Comparison of ENCODE assay signal across 18 cellular contexts in the genomic region with DNA sequence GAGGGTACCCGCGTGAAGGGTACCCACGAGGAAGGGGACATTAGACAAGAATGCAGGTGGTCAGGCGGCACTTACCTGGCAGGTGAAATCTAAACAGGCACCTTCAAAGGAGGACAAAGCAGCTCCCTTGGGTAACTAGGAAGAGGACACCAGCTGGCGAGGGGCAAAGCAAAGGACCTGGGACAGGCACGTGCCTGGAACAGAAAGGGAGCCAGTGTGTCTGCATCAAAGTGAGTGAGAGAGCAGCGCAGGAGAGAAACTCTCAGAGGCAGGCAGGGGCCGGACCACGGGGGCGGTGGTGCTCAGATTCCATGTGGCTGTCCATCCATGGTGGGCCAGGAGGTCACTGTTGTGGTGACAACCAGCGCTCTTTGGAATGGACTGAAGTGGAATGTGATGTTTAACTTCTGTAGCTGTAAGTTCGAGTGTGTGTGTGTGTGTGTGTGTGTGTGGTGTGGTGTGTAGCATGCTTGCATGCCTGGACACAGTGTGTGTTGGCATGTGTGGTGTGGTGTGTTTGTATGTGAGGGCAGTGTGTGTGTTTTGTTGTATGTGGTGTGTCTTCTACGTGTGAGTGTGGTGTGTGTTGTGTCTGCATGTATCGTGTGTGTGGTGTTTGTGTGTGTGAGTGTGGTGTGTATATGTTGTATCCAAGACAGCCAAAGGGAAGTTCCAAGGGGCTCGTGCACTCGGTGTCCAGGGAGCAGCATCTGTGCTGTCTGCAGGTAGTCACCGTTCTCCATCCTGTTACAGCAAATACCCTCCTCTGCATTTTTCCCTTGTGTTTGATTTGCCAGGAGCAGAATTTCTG.
DNase-seq lines count a peak whose midpoint lies in the region; ATAC-seq and TF ChIP-seq lines count a peak whose summit lies in the region.
"Had no signal": no experiment of that assay in that cellular context is flagged by ENCODE, and none has a peak within 500 bp of the region (broad histone marks: within the 10 kb centered on the region; RNA-seq: fewer than 3 reads in every experiment).

No MANE protein-coding gene starts in this region.

- TF ChIP-seq POLR2A in transverse colon (IDR thresholded peaks at IDR 0.05): no peak

- no peak for TF ChIP-seq EP300 in transverse colon (IDR thresholded peaks at IDR 0.05; ENCODE audit: low read depth)

- H3K4me3 ChIP-seq in endodermal cell (ENCODE audit: low read length) (no peak overlapping the region), transverse colon (no peak overlapping the region)
- H3K4me3 ChIP-seq: hepatocyte, thoracic aorta had no signal

- peak; percentile 3 for DNase-seq in activated naive CD4-positive, alpha-beta T cell treated with anti-CD3 and anti-CD28 coated beads for 36 hours
- DNase-seq in activated naive CD4-positive, alpha-beta T cell (lab: John Stamatoyannopoulos, UW): no peak
- DNase-seq in endodermal cell (peak; percentile 37), transverse colon (peak; percentile 2), D341Med (ENCODE audit: low spot score) (no peak), NCI-H82 (lab: John Stamatoyannopoulos, UW) (no peak), hypothalamus (lab: John Stamatoyannopoulos, UW) (no peak)
- DNase-seq in natural killer cell treated with Interleukin-12 subunit alpha and Interleukin-12 subunit beta and Interleukin-15 and Interleukin-18, amount 100 ng/mL, for 72 hours (ENCODE audit: low spot score): peak; percentile 51
- DNase-seq: activated CD4-positive, alpha-beta T cell treated with anti-CD3 and anti-CD28 coated beads, Interleukin-2, amount 10 ng/mL, durations not matched to agents 24 days and 14 days; KBM-7; NCI-H1436; NCI-H526 had no signal

- H3K9ac ChIP-seq in endodermal cell (ENCODE audit: extremely low read depth, low read length, poor library complexity, severe bottlenecking): no peak overlapping the region
- H3K9ac ChIP-seq: parathyroid adenoma had no signal

- 93 to 96% methylated on average over 7 to 17 of the region's 17 CpGs for WGBS in endodermal cell (ENCODE audit: insufficient coverage in 1 of 2, insufficient read length in 1 of 2), 2 experiments
- WGBS in transverse colon (ENCODE audit: low coverage in 1 of 2), 2 donors: 88 to 100% methylated on average over 3 to 17 of the region's 17 CpGs

- TF ChIP-seq CTCF in endodermal cell (conservative IDR thresholded peaks at IDR 0.05): no peak
- TF ChIP-seq CTCF in transverse colon (IDR thresholded peaks at IDR 0.05): no peak

- H3K27me3 ChIP-seq in endodermal cell (ENCODE audit: control insufficient read depth, insufficient read depth, low read length, poor library complexity, severe bottlenecking) (no peaks in the 10 kb centered on the region), transverse colon (no peaks in the 10 kb centered on the region)
- H3K27me3 ChIP-seq: hepatocyte had no signal

- H3K27me3 Mint-ChIP-seq in activated naive CD4-positive, alpha-beta T cell treated with anti-CD3 and anti-CD28 coated beads for 36 hours (ENCODE audit: low read depth): no peaks in the 10 kb centered on the region
- H3K27me3 Mint-ChIP-seq in endodermal cell (ENCODE audit: insufficient read depth): peaks cover 62% of the 10 kb centered on the region
- peaks cover 4 to 14% of the 10 kb centered on the region in 2 donors for H3K27me3 Mint-ChIP-seq in natural killer cell treated with Interleukin-12 subunit alpha and Interleukin-12 subunit beta and Interleukin-15 and Interleukin-18, amount 100 ng/mL, for 72 hours
- H3K27me3 Mint-ChIP-seq: activated CD4-positive, alpha-beta T cell treated with anti-CD3 and anti-CD28 coated beads, Interleukin-2, amount 10 ng/mL, durations not matched to agents 24 days and 14 days had no signal

- intact Hi-C loops in activated naive CD4-positive, alpha-beta T cell treated with anti-CD3 and anti-CD28 coated beads for 36 hours (cut with micrococcal nuclease): no loop called here
- intact Hi-C loops in transverse colon (cut with DNase I; ENCODE audit: low total_unique reads): no loop called here

- no peaks in the 10 kb centered on the region for H3K36me3 Mint-ChIP-seq in activated naive CD4-positive, alpha-beta T cell treated with anti-CD3 and anti-CD28 coated beads for 36 hours (ENCODE audit: low read depth)
- no peaks in the 10 kb centered on the region for H3K36me3 Mint-ChIP-seq in endodermal cell (ENCODE audit: low read depth)
- no peaks in the 10 kb centered on the region for H3K36me3 Mint-ChIP-seq in natural killer cell treated with Interleukin-12 subunit alpha and Interleukin-12 subunit beta and Interleukin-15 and Interleukin-18, amount 100 ng/mL, for 72 hours
- H3K36me3 Mint-ChIP-seq: activated naive CD4-positive, alpha-beta T cell treated with anti-CD3 and anti-CD28 coated beads, Interleukin-2, amount 50 U/mL, for 72 hours had no signal

- CTCF ChIA-PET in activated naive CD4-positive, alpha-beta T cell treated with anti-CD3 and anti-CD28 coated beads for 36 hours (lab: Charles Lee): no interaction called here

- H3K4me1 Mint-ChIP-seq in activated naive CD4-positive, alpha-beta T cell treated with anti-CD3 and anti-CD28 coated beads for 36 hours (ENCODE audit: low read depth): no peaks in the 10 kb centered on the region
- no peaks in the 10 kb centered on the region for H3K4me1 Mint-ChIP-seq in endodermal cell
- no peaks in the 10 kb centered on the region for H3K4me1 Mint-ChIP-seq in natural killer cell treated with Interleukin-12 subunit alpha and Interleukin-12 subunit beta and Interleukin-15 and Interleukin-18, amount 100 ng/mL, for 72 hours (ENCODE audit: low read depth in 2 of 2)
- H3K4me1 Mint-ChIP-seq: activated CD4-positive, alpha-beta T cell treated with anti-CD3 and anti-CD28 coated beads, Interleukin-2, amount 10 ng/mL, durations not matched to agents 24 days and 14 days; central memory CD8-positive, alpha-beta T cell had no signal

- H3K9me3 ChIP-seq in endodermal cell (ENCODE audit: control insufficient read depth, low read length): no peaks in the 10 kb centered on the region
- no peaks in the 10 kb centered on the region for H3K9me3 ChIP-seq in transverse colon
- H3K9me3 ChIP-seq: thoracic aorta had no signal

- no peak for ATAC-seq in natural killer cell treated with Interleukin-12 subunit alpha and Interleukin-12 subunit beta and Interleukin-15 and Interleukin-18, amount 100 ng/mL, for 72 hours
- ATAC-seq: activated naive CD4-positive, alpha-beta T cell treated with anti-CD3 and anti-CD28 coated beads, Interleukin-2, amount 50 U/mL, for 72 hours; Panc1 had no signal

- no peak overlapping the region for H3K4me3 Mint-ChIP-seq in activated naive CD4-positive, alpha-beta T cell treated with anti-CD3 and anti-CD28 coated beads for 36 hours
- no peak overlapping the region for H3K4me3 Mint-ChIP-seq in endodermal cell
- no peak overlapping the region for H3K4me3 Mint-ChIP-seq in natural killer cell treated with Interleukin-12 subunit alpha and Interleukin-12 subunit beta and Interleukin-15 and Interleukin-18, amount 100 ng/mL, for 72 hours
- H3K4me3 Mint-ChIP-seq: activated CD4-positive, alpha-beta T cell treated with anti-CD3 and anti-CD28 coated beads, Interleukin-2, amount 10 ng/mL, durations not matched to agents 24 days and 14 days; central memory CD8-positive, alpha-beta T cell had no signal

- H3K27ac ChIP-seq in endodermal cell (ENCODE audit: low read depth, low read length): no peak overlapping the region
- no peak overlapping the region for H3K27ac ChIP-seq in transverse colon
- H3K27ac ChIP-seq: hepatocyte, parathyroid adenoma, thoracic aorta had no signal

- no peak overlapping the region for H3K27ac Mint-ChIP-seq in activated naive CD4-positive, alpha-beta T cell treated with anti-CD3 and anti-CD28 coated beads for 36 hours
- no peak overlapping the region for H3K27ac Mint-ChIP-seq in endodermal cell
- H3K27ac Mint-ChIP-seq in natural killer cell treated with Interleukin-12 subunit alpha and Interleukin-12 subunit beta and Interleukin-15 and Interleukin-18, amount 100 ng/mL, for 72 hours: no peak overlapping the region
- H3K27ac Mint-ChIP-seq: activated CD4-positive, alpha-beta T cell treated with anti-CD3 and anti-CD28 coated beads, Interleukin-2, amount 10 ng/mL, durations not matched to agents 24 days and 14 days had no signal

- H3K4me1 ChIP-seq in endodermal cell (ENCODE audit: control insufficient read depth, insufficient read depth, low read length) (no peaks in the 10 kb centered on the region), transverse colon (no peaks in the 10 kb centered on the region)
- H3K4me1 ChIP-seq: parathyroid adenoma had no signal

- H3K9me3 Mint-ChIP-seq in activated naive CD4-positive, alpha-beta T cell treated with anti-CD3 and anti-CD28 coated beads for 36 hours: no peaks in the 10 kb centered on the region
- peaks cover 13% of the 10 kb centered on the region for H3K9me3 Mint-ChIP-seq in endodermal cell
- no peaks in the 10 kb centered on the region for H3K9me3 Mint-ChIP-seq in natural killer cell treated with Interleukin-12 subunit alpha and Interleukin-12 subunit beta and Interleukin-15 and Interleukin-18, amount 100 ng/mL, for 72 hours
- H3K9me3 Mint-ChIP-seq: activated CD4-positive, alpha-beta T cell treated with anti-CD3 and anti-CD28 coated beads, Interleukin-2, amount 10 ng/mL, durations not matched to agents 24 days and 14 days; activated naive CD4-positive, alpha-beta T cell treated with anti-CD3 and anti-CD28 coated beads, Interleukin-2, amount 50 U/mL, for 72 hours had no signal

- in situ Hi-C loops in transverse colon (cut with MboI; ENCODE audit: low pct_ligation_motif_present in 1 of 4, low pct_unique_long_range_greater_than_20kb in 1 of 4, low sequenced_read_pairs in 3 of 4): no loop called here

- H3K36me3 ChIP-seq in endodermal cell (ENCODE audit: control insufficient read depth, insufficient read depth, low read length) (no peaks in the 10 kb centered on the region), transverse colon (no peaks in the 10 kb centered on the region)
- H3K36me3 ChIP-seq: thoracic aorta had no signal

Comparison
In these comparisons a context has a peak if more than half of its experiments do, and no peak if none do; other contexts are left out.
1. DNase-seq: peak in activated naive CD4-positive, alpha-beta T cell treated with anti-CD3 and anti-CD28 coated beads for 36 hours (single experiment), endodermal cell (single experiment), natural killer cell treated with Interleukin-12 subunit alpha and Interleukin-12 subunit beta and Interleukin-15 and Interleukin-18, amount 100 ng/mL, for 72 hours (single experiment) and transverse colon (single experiment); none in activated naive CD4-positive, alpha-beta T cell (0 of 4), D341Med (single experiment), NCI-H82 (single experiment) and hypothalamus (0 of 51).